ENCODE assay signal across 8 cellular contexts in genomic region chr14:81535399-81536124, GRCh38. TPM values are rescaled to one million over a fixed set of nuclear protein-coding genes. Genes with fewer than 3 reads are reported as not detected.
DNase-seq lines count a peak whose midpoint lies in the region; ATAC-seq, FAIRE-seq and TF ChIP-seq lines count a peak whose summit lies in the region.
"Had no signal": no experiment of that assay in that cellular context is flagged by ENCODE, and none has a peak within 500 bp of the region (broad histone marks: within the 10 kb centered on the region; RNA-seq: fewer than 3 reads in every experiment).

No MANE protein-coding gene starts in this region.

- 16 to 18% methylated on average over 3 of the region's 3 CpGs for WGBS in pancreas, 2 donors

- H3K27me3 ChIP-seq in pancreas: no peaks in the 10 kb centered on the region

- DNase-seq in MV-4-11 (lab: John Stamatoyannopoulos, UW) (peak; percentile 85), pancreas (no peak), dermis blood vessel endothelial cell (no peak), NCI-H345 treated with DMSO at 0.1 percent for 48 hours (lab: John Stamatoyannopoulos, UW; ENCODE audit: unreplicated experiment) (no peak), H54 (ENCODE audit: insufficient read length, low spot score) (no peak)
- DNase-seq: activated effector memory CD4-positive, alpha-beta T cell treated with Interleukin-2 at 50 U/mL for 16 hours had no signal

- H3K4me3 ChIP-seq in pancreas: peak overlapping the region in 2 of 4 donors; percentile 1 to 7

- peaks cover 22 to 36% (median 30%) of the 10 kb centered on the region in 3 donors for H3K4me1 ChIP-seq in pancreas

- no peak for TF ChIP-seq POLR2A in H54 (IDR thresholded peaks at IDR 0.05; ENCODE audit: low read depth, low read length)

- H3K9me3 ChIP-seq in pancreas: no peaks in the 10 kb centered on the region

- no peak for TF ChIP-seq CTCF in pancreas (IDR thresholded peaks at IDR 0.05)

- intact Hi-C loops in pancreas (cut with DNase I): no loop called here

- no peak for FAIRE-seq in pancreas (lab: Jason Lieb, UNC)
- FAIRE-seq in H54 (lab: Jason Lieb, UNC): no peak

- peak; percentile 34 for ATAC-seq in GM18511 (IDR thresholded peaks at IDR 0.05; ENCODE audit: unreplicated experiment)
- ATAC-seq in GM21619 (IDR thresholded peaks at IDR 0.05; ENCODE audit: unreplicated experiment): peak; percentile 22
- ATAC-seq in pancreas: peak in 3 of 4 donors; percentile 2 to 5 (median 3)

- H3K36me3 ChIP-seq in pancreas: no peaks in the 10 kb centered on the region

- H3K27ac ChIP-seq in pancreas: peak overlapping the region; percentile 31 to 87 (median 54)

RNA-seq across cellular contexts. Expression of gene SEL1L, which starts 1.9 kb away (rescaled TPM):
- total RNA-seq in pancreas: 100 to 1,000 TPM; 338 to 763 (median 498) TPM
- polyA plus RNA-seq in pancreas: 10 to 100 TPM; 54.5 to 59.6 TPM
- total RNA-seq in dermis blood vessel endothelial cell: 86.1 and 95.8 TPM in 2 replicates
